ENCODE assay signal across 1 cellular context in the genomic region with DNA sequence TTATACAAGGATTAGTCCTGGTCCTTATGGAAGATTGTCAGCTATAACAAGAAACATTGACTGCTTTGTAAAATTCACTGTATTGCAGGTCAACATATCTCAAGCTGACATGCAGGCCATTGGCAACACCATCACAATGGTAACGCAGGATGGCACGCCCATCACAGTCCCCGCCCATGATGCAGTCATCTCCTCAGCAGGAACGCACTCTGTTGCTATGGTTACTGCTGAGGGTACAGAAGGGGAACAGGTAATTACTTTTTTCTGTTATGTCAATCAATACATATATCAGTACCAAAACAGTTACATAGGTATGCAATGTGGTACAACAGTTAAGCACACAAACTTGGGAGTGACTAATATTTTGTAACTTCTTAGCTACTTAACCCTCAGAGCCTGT.
TF ChIP-seq lines count a peak whose summit lies in the region.

No MANE protein-coding gene starts in this region.

TF ChIP-seq in WTC11, 78 proteins besides CTCF, POLR2A, EP300 and RAD21 (continued from another document):
- TF ChIP-seq, protein P1, sequence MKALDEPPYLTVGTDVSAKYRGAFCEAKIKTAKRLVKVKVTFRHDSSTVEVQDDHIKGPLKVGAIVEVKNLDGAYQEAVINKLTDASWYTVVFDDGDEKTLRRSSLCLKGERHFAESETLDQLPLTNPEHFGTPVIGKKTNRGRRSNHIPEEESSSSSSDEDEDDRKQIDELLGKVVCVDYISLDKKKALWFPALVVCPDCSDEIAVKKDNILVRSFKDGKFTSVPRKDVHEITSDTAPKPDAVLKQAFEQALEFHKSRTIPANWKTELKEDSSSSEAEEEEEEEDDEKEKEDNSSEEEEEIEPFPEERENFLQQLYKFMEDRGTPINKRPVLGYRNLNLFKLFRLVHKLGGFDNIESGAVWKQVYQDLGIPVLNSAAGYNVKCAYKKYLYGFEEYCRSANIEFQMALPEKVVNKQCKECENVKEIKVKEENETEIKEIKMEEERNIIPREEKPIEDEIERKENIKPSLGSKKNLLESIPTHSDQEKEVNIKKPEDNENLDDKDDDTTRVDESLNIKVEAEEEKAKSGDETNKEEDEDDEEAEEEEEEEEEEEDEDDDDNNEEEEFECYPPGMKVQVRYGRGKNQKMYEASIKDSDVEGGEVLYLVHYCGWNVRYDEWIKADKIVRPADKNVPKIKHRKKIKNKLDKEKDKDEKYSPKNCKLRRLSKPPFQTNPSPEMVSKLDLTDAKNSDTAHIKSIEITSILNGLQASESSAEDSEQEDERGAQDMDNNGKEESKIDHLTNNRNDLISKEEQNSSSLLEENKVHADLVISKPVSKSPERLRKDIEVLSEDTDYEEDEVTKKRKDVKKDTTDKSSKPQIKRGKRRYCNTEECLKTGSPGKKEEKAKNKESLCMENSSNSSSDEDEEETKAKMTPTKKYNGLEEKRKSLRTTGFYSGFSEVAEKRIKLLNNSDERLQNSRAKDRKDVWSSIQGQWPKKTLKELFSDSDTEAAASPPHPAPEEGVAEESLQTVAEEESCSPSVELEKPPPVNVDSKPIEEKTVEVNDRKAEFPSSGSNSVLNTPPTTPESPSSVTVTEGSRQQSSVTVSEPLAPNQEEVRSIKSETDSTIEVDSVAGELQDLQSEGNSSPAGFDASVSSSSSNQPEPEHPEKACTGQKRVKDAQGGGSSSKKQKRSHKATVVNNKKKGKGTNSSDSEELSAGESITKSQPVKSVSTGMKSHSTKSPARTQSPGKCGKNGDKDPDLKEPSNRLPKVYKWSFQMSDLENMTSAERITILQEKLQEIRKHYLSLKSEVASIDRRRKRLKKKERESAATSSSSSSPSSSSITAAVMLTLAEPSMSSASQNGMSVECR (CRISPR knock-in tag; IDR thresholded peaks at IDR 0.05; ENCODE audit: borderline replicate concordance), result no peak
- no peak for TF ChIP-seq IRF2 (CRISPR knock-in tag; IDR thresholded peaks at IDR 0.05; ENCODE audit: borderline replicate concordance, low read depth)
- TF ChIP-seq NFE2L1 (CRISPR knock-in tag; IDR thresholded peaks at IDR 0.05), result no peak
- no peak for TF ChIP-seq ZNF317 (CRISPR knock-in tag; IDR thresholded peaks at IDR 0.05; ENCODE audit: borderline replicate concordance, low read depth)
- TF ChIP-seq, protein P2, sequence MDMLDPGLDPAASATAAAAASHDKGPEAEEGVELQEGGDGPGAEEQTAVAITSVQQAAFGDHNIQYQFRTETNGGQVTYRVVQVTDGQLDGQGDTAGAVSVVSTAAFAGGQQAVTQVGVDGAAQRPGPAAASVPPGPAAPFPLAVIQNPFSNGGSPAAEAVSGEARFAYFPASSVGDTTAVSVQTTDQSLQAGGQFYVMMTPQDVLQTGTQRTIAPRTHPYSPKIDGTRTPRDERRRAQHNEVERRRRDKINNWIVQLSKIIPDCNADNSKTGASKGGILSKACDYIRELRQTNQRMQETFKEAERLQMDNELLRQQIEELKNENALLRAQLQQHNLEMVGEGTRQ (CRISPR knock-in tag; IDR thresholded peaks at IDR 0.05), result no peak
